Comparison of ENCODE assay signal across 21 cellular contexts in genomic region chr1:232974971-232975370, GRCh38. TPM values are rescaled to one million over a fixed set of nuclear protein-coding genes. Genes with fewer than 3 reads are reported as not detected.
DNase-seq lines count a peak whose midpoint lies in the region; FAIRE-seq and TF ChIP-seq lines count a peak whose summit lies in the region.
"Had no signal": no experiment of that assay in that cellular context is flagged by ENCODE, and none has a peak within 500 bp of the region (broad histone marks: within the 10 kb centered on the region; RNA-seq: fewer than 3 reads in every experiment).

No MANE protein-coding gene starts in this region.

- peak overlapping the region; percentile 23 for H3K27ac Mint-ChIP-seq in neural progenitor cell
- H3K27ac Mint-ChIP-seq: CD4-positive, alpha-beta T cell; mesothelial cell of epicardium; nephron had no signal

- no peak for TF ChIP-seq CTCF in D721Med (IDR thresholded peaks at IDR 0.05; ENCODE audit: insufficient read depth, missing control alignments)
- TF ChIP-seq CTCF in endothelial cell of umbilical vein (IDR thresholded peaks at IDR 0.05; ENCODE audit: extremely low read depth in 1 of 2, insufficient read depth in 1 of 2, low read depth in 1 of 2, low read length in 2 of 2) = no peak
- TF ChIP-seq CTCF in neural progenitor cell (IDR thresholded peaks at IDR 0.05) = no peak

- H3K27me3 Mint-ChIP-seq in neural progenitor cell (ENCODE audit: insufficient read depth, low read depth) = peaks cover 6% of the 10 kb centered on the region
- H3K27me3 Mint-ChIP-seq: CD4-positive, alpha-beta T cell had no signal

- H3K27me3 ChIP-seq in endothelial cell of umbilical vein (ENCODE audit: control insufficient read depth in 2 of 2, insufficient read depth in 2 of 2, low read length in 2 of 2) (no peaks in the 10 kb centered on the region), neural progenitor cell (no peaks in the 10 kb centered on the region)

- no peak overlapping the region for H3K27ac ChIP-seq in endothelial cell of umbilical vein (ENCODE audit: insufficient read depth, low read depth, low read length)
- no peak overlapping the region for H3K27ac ChIP-seq in neural progenitor cell

- POLR2A ChIA-PET in endothelial cell of umbilical vein (lab: Charles Lee) = no interaction called here

- H3K79me2 ChIP-seq in endothelial cell of umbilical vein (ENCODE audit: control insufficient read depth, insufficient read depth, low read length) (no peaks in the 10 kb centered on the region), neural progenitor cell (ENCODE audit: low read depth) (no peaks in the 10 kb centered on the region)

- H3K4me3 ChIP-seq in endothelial cell of umbilical vein (replicated peaks in 1 of 3; ENCODE audit: insufficient read depth in 1 of 3, low read depth in 1 of 3, low read length in 3 of 3) (no peak overlapping the region), neural progenitor cell (no peak overlapping the region)
- H3K4me3 ChIP-seq: HAP-1, K562 had no signal

- H3K4me2 ChIP-seq in endothelial cell of umbilical vein (ENCODE audit: insufficient read depth, low read length) (no peak overlapping the region), neural progenitor cell (no peak overlapping the region)

- no TSS peak for BruUV-seq in endothelial cell of umbilical vein (replicated peaks; lab: Mats Ljungman, UMichigan)

- H3K9me1 ChIP-seq in endothelial cell of umbilical vein (replicated peaks; ENCODE audit: control insufficient read depth, extremely low read depth, insufficient read depth, low read length) = no peaks in the 10 kb centered on the region

- H2AFZ ChIP-seq in endothelial cell of umbilical vein (ENCODE audit: low read depth, low read length) = no peak overlapping the region
- no peak overlapping the region for H2AFZ ChIP-seq in neural progenitor cell (replicated peaks)

- CTCF ChIA-PET in endothelial cell of umbilical vein (lab: Charles Lee) = interaction anchor here (0.7 kb wide), 1 partner anchor 12 kb away, joined by 3 read pairs; no protein-coding TSS in a partner anchor

- no peaks in the 10 kb centered on the region for H4K20me1 ChIP-seq in endothelial cell of umbilical vein (replicated peaks; ENCODE audit: control insufficient read depth, extremely low read depth, insufficient read depth, low read length)
- no peaks in the 10 kb centered on the region for H4K20me1 ChIP-seq in neural progenitor cell (ENCODE audit: low read depth)

- peaks cover 9% of the 10 kb centered on the region for H3K4me1 Mint-ChIP-seq in neural progenitor cell

- dilution Hi-C loops in endothelial cell of umbilical vein (cut with MboI; ENCODE audit: extremely low pct_ligation_motif_present, low sequenced_read_pairs) = no loop called here

- H3K9me3 Mint-ChIP-seq in neural progenitor cell = peaks cover 22% of the 10 kb centered on the region

- H3K36me3 Mint-ChIP-seq in neural progenitor cell = peaks cover 65% of the 10 kb centered on the region

- H3K9ac ChIP-seq in endothelial cell of umbilical vein (replicated peaks; ENCODE audit: extremely low read depth, insufficient read depth, low read length) (no peak overlapping the region), neural progenitor cell (no peak overlapping the region)

- intact Hi-C loops in endothelial cell of umbilical vein (cut with micrococcal nuclease) = loop anchor here (1.0 kb wide), 1 partner anchor 291 kb away; no protein-coding TSS in a partner anchor

- DNase-seq in D721Med (ENCODE audit: insufficient read length, low spot score) (no peak), RPMI7951 (ENCODE audit: low read depth) (peak; percentile 58), endothelial cell of umbilical vein (ENCODE audit: low read depth, low spot score) (peak; percentile 65), neural progenitor cell (ENCODE audit: low spot score) (no peak), Kasumi-1 (lab: John Stamatoyannopoulos, UW) (no peak), HK-2 (ENCODE audit: unreplicated experiment) (no peak), NCI-H1436 (lab: John Stamatoyannopoulos, UW) (no peak), NCI-H510A (lab: John Stamatoyannopoulos, UW) (no peak)
- DNase-seq: activated CD4-positive, alpha-beta T cell treated with anti-CD3 and anti-CD28 coated beads, Interleukin-2, amount 50 U/mL, for 1 hour; activated gamma-delta T cell treated with Interleukin-2 at 50 U/mL for 16 hours; CD4-positive, alpha-beta T cell; DMS153; NCI-H526; Right ventricle myocardium superior had no signal

- FAIRE-seq in D721Med (lab: Jason Lieb, UNC) = peak; percentile 95
- FAIRE-seq in endothelial cell of umbilical vein (lab: Jason Lieb, UNC) = no peak
- FAIRE-seq: colon, endometrium, K562, urothelium cell line had no signal

- H3K36me3 ChIP-seq in endothelial cell of umbilical vein (ENCODE audit: control insufficient read depth in 2 of 2, extremely low read depth in 1 of 2, insufficient read depth in 2 of 2, low read length in 2 of 2) = peaks cover 3% of the 10 kb centered on the region in 2 experiments
- peaks cover 20% of the 10 kb centered on the region for H3K36me3 ChIP-seq in neural progenitor cell

- peaks cover 2% of the 10 kb centered on the region for H3K4me1 ChIP-seq in endothelial cell of umbilical vein (ENCODE audit: control insufficient read depth, extremely low read depth, insufficient read depth, low read length)
- H3K4me1 ChIP-seq in neural progenitor cell = no peaks in the 10 kb centered on the region
- H3K4me1 ChIP-seq: HAP-1 had no signal

- no peak overlapping the region for H3K4me3 Mint-ChIP-seq in neural progenitor cell
- H3K4me3 Mint-ChIP-seq: CD4-positive, alpha-beta T cell; mesothelial cell of epicardium; nephron had no signal

- no peak for TF ChIP-seq POLR2A in endothelial cell of umbilical vein (IDR thresholded peaks at IDR 0.05; ENCODE audit: low read depth, low read length)

- H3F3A ChIP-seq in neural progenitor cell (ENCODE audit: low read depth) = no peaks in the 10 kb centered on the region

- no peaks in the 10 kb centered on the region for H3K9me3 ChIP-seq in endothelial cell of umbilical vein (replicated peaks; ENCODE audit: control insufficient read depth, insufficient read depth, low read length)
- peaks cover 5% of the 10 kb centered on the region for H3K9me3 ChIP-seq in neural progenitor cell (ENCODE audit: low read depth)

TF ChIP-seq in endothelial cell of umbilical vein, 7 proteins besides CTCF, POLR2A, EP300 and RAD21:
- TF ChIP-seq JUN (IDR thresholded peaks at IDR 0.05; ENCODE audit: borderline replicate concordance, insufficient read depth, insufficient read length, low read depth) (no peak), FOS (IDR thresholded peaks at IDR 0.05; ENCODE audit: borderline replicate concordance, insufficient read depth, low read length) (peak; percentile 27), MAX (IDR thresholded peaks at IDR 0.05; ENCODE audit: insufficient read depth, insufficient read length) (no peak), EZH2 (IDR thresholded peaks at IDR 0.05; ENCODE audit: borderline replicate concordance, low read depth, low read length, severe bottlenecking) (no peak), GATA2 (IDR thresholded peaks at IDR 0.05; ENCODE audit: insufficient read depth, insufficient read length, low read depth, low read length) (peak; percentile 49)

RNA-seq across cellular contexts. Expression of gene NTPCR, which starts 24.6 kb away (rescaled TPM):
- 18.1 and 24.2 TPM in 2 replicates for total RNA-seq in RPMI7951 (2014; rRNA removed; shearing (Covaris generic))
- total RNA-seq in endothelial cell of umbilical vein (30.3 and 35.3 TPM in 2 replicates), neural progenitor cell (ENCODE audit: low replicate concordance) (59.4 and 65.7 TPM in 2 replicates)
- polyA plus RNA-seq in endothelial cell of umbilical vein = 12.1 and 13.2 TPM in 2 replicates
- polyA plus RNA-seq in endothelial cell of umbilical vein (2011; cell fraction: cytosol; rRNA removed) = 22.2 and 23.9 TPM in 2 replicates
- polyA plus RNA-seq in endothelial cell of umbilical vein (2011; cell fraction: nucleus; rRNA removed) = 18.4 and 20.3 TPM in 2 replicates
- 49.4 and 53.7 TPM in 2 replicates for polyA plus RNA-seq in endothelial cell of umbilical vein (2012)
- 10.0 and 15.1 TPM in 2 replicates for polyA minus RNA-seq in endothelial cell of umbilical vein
- 11.8 TPM for polyA minus RNA-seq in endothelial cell of umbilical vein (2011; cell fraction: cytosol; rRNA and poly(A)+ RNA removed)
- 11.0 and 12.8 TPM in 2 replicates for polyA minus RNA-seq in endothelial cell of umbilical vein (2011; cell fraction: nucleus; rRNA and poly(A)+ RNA removed)

Comparison
In these comparisons a context has a peak if more than half of its experiments do, and no peak if none do; other contexts are left out.
1. DNase-seq: peak in RPMI7951 (single experiment) and endothelial cell of umbilical vein (single experiment); none in D721Med (single experiment), neural progenitor cell (single experiment), Kasumi-1 (0 of 2), HK-2 (single experiment), NCI-H1436 (single experiment) and NCI-H510A (single experiment).